In genomic region chr17:73305845-73306836, GRCh38 we compare ENCODE assay signal across 10 cellular contexts. TPM values are rescaled to one million over a fixed set of nuclear protein-coding genes. Genes with fewer than 3 reads are reported as not detected.
DNase-seq lines count a peak whose midpoint lies in the region; ATAC-seq, FAIRE-seq and TF ChIP-seq lines count a peak whose summit lies in the region.
"Had no signal": no experiment of that assay in that cellular context is flagged by ENCODE, and none has a peak within 500 bp of the region (broad histone marks: within the 10 kb centered on the region; RNA-seq: fewer than 3 reads in every experiment).

No MANE protein-coding gene starts in this region.

- H3K4me1 ChIP-seq in HEK293 (ENCODE audit: control insufficient read depth, insufficient read depth, low read length) (peaks cover 34% of the 10 kb centered on the region), GM12878 (ENCODE audit: control insufficient read depth, insufficient read depth, low read length) (peaks cover 5% of the 10 kb centered on the region; the same call in 1 of the 2 replicates), left lung (peaks cover 54 to 88% of the 10 kb centered on the region in 2 donors), stomach (peaks cover 59 to 92% (median 85%) of the 10 kb centered on the region in 4 donors)

- ATAC-seq in GM12878 (no peak), left lung (no peak), GM21576 (IDR thresholded peaks at IDR 0.05; ENCODE audit: unreplicated experiment) (no peak)

- BruUV-seq in GM12878 (replicated peaks; lab: Mats Ljungman, UMichigan): no TSS peak

- no peak for TF ChIP-seq EP300 in GM12878 (IDR thresholded peaks at IDR 0.05; ENCODE audit: borderline replicate concordance in 1 of 2, control insufficient read depth in 1 of 2, low read depth in 2 of 2, low read length in 2 of 2)
- TF ChIP-seq EP300 in stomach (IDR thresholded peaks at IDR 0.05): no peak

- CTCF ChIA-PET in HEK293 (lab: Yijun Ruan, JAX) (interaction anchor here (0.5 to 7.7 kb wide), 9 partner anchors 14 to 404 kb away, joined by 3 to 50 read pairs (median 3); partner anchors contain the start of gene CPSF4L), GM12878 (lab: Yijun Ruan, JAX) (no interaction called here), GM10248 (lab: Yijun Ruan, JAX) (interaction anchor here (1.0 to 1.5 kb wide), 2 partner anchors 64 to 65 kb away, joined by 3 to 6 read pairs; no protein-coding TSS in a partner anchor)

- H2AFZ ChIP-seq in GM12878 (ENCODE audit: control insufficient read depth, low read depth, low read length): no peak overlapping the region

- H3K4me2 ChIP-seq in GM12878 (ENCODE audit: control insufficient read depth, insufficient read depth): peak overlapping the region; percentile 56

- peaks cover 0 to 6% of the 10 kb centered on the region in 2 experiments; a peak in 1 of 3 replicates for H3K36me3 ChIP-seq in HEK293 (ENCODE audit: control insufficient read depth in 2 of 2, insufficient read depth in 1 of 2, low read length in 2 of 2)
- no peaks in the 10 kb centered on the region for H3K36me3 ChIP-seq in GM12878 (ENCODE audit: control insufficient read depth in 2 of 2, insufficient read depth in 2 of 2, low read length in 1 of 2)
- H3K36me3 ChIP-seq in left lung: no peaks in the 10 kb centered on the region
- H3K36me3 ChIP-seq in stomach: no peaks in the 10 kb centered on the region

- POLR2A ChIA-PET in HEK293 (lab: Yijun Ruan, JAX) (interaction anchor here (0.9 to 1.3 kb wide), 2 partner anchors 27 to 53 kb away, joined by 3 read pairs; no protein-coding TSS in a partner anchor), GM12878 (lab: Charles Lee) (interaction anchor here (0.6 to 2.4 kb wide), 7 partner anchors 8 to 92 kb away, joined by 3 to 18 read pairs (median 5); no protein-coding TSS in a partner anchor), GM10248 (lab: Yijun Ruan, JAX) (interaction anchor here (0.7 kb wide), 1 partner anchor 21 kb away, joined by 3 read pairs; no protein-coding TSS in a partner anchor)

- FAIRE-seq in GM12878 (lab: Jason Lieb, UNC): no peak
- FAIRE-seq in urothelium cell line (lab: Jason Lieb, UNC): no peak

- no peaks in the 10 kb centered on the region for H3K9me3 ChIP-seq in HEK293 (ENCODE audit: control insufficient read depth, insufficient read depth, low read depth, low read length)
- H3K9me3 ChIP-seq in GM12878 (replicated peaks; ENCODE audit: control insufficient read depth, insufficient read depth, low read length): no peaks in the 10 kb centered on the region
- no peaks in the 10 kb centered on the region for H3K9me3 ChIP-seq in left lung
- no peaks in the 10 kb centered on the region for H3K9me3 ChIP-seq in stomach

- RAD21 ChIA-PET in GM12878 (lab: Charles Lee; ENCODE audit: unreplicated experiment): interaction anchor here (1.1 to 2.2 kb wide), 5 partner anchors 15 to 115 kb away, joined by 3 to 9 read pairs (median 3); no protein-coding TSS in a partner anchor

- no peak for TF ChIP-seq RAD21 in GM12878 (IDR thresholded peaks at IDR 0.05; ENCODE audit: insufficient read depth, low read depth, low read length)

- H3K27ac ChIP-seq in HEK293 (ENCODE audit: extremely low read depth, low read depth, low read length) (peak overlapping the region; percentile 72; the same call in 1 of the 2 replicates), GM12878 (ENCODE audit: control insufficient read depth, insufficient read depth) (no peak overlapping the region), left lung (peak overlapping the region; percentile 84 to 97), stomach (peak overlapping the region; percentile 80 to 100 (median 99))

- H3K4me3 ChIP-seq in HEK293 (ENCODE audit: low read depth, low read length) (no peak overlapping the region), GM12878 (peak overlapping the region; percentile 41; the same call in 1 of the 2 replicates), left lung (peak overlapping the region in 1 of 2 donors; percentile 30), stomach (peak overlapping the region; percentile 30 to 93 (median 34))

- SMC1A ChIA-PET in GM12878 (lab: Charles Lee; ENCODE audit: uncharacterized antibody, unreplicated experiment): interaction anchor here (0.8 to 2.1 kb wide), 8 partner anchors 8 to 50 kb away, joined by 3 to 6 read pairs (median 4); no protein-coding TSS in a partner anchor

- intact Hi-C loops in GM12878 (cut with micrococcal nuclease; ENCODE audit: unreplicated experiment) (no loop called here), left lung (cut with DNase I) (no loop called here), stomach (cut with DNase I; ENCODE audit: low total_unique reads) (no loop called here)

- TF ChIP-seq POLR2A in GM12878 (IDR thresholded peaks at IDR 0.05; ENCODE audit: low read depth, low read length) (no peak), stomach (IDR thresholded peaks at IDR 0.05) (no peak)

- in situ Hi-C loops in GM12878 (cut with MboI) (loop anchor here (5.0 kb wide), 1 partner anchor 34 kb away; no protein-coding TSS in a partner anchor), G401 (cut with HindIII; ENCODE audit: low sequenced_read_pairs) (no loop called here)

- peaks cover 24% of the 10 kb centered on the region for H3K79me2 ChIP-seq in GM12878 (ENCODE audit: control insufficient read depth, insufficient read depth, low read length)

- 74% methylated on average over 11 of the region's 11 CpGs for WGBS in GM12878 (ENCODE audit: insufficient coverage, insufficient replicate concordance, low lambda C conversion rate, missing lambda C conversion rate)
- WGBS in stomach, 5 donors: 41 to 49% (median 42%) methylated on average over 11 of the region's 11 CpGs

- no peak for DNase-seq in GM12878 (ENCODE audit: low read depth, low spot score)
- DNase-seq in left lung: no peak
- no peak for DNase-seq in stomach
- no peak for DNase-seq in GM10248 (ENCODE audit: extremely low spot score)
- no peak for DNase-seq in G401 (ENCODE audit: low spot score)
- DNase-seq in urothelium cell line (ENCODE audit: low spot score): no peak
- DNase-seq: activated CD4-positive, alpha-beta T cell treated with anti-CD3 and anti-CD28 coated beads, Interleukin-2, amount 10 ng/mL, durations not matched to agents 7 days and 5 days had no signal

- no peaks in the 10 kb centered on the region for H4K20me1 ChIP-seq in GM12878 (ENCODE audit: control insufficient read depth, insufficient read depth)

- no peak overlapping the region for H3K9ac ChIP-seq in GM12878 (ENCODE audit: control insufficient read depth, insufficient read depth, low read length)

- no peak for TF ChIP-seq CTCF in HEK293 (tag by site-specific recombination; IDR thresholded peaks at IDR 0.05)
- TF ChIP-seq CTCF in GM12878 (IDR thresholded peaks at IDR 0.05 in 2 of 3, conservative IDR thresholded peaks at IDR 0.05 in 1 of 3; ENCODE audit: control insufficient read depth in 2 of 3, extremely low read depth in 1 of 3, insufficient read depth in 1 of 3, low read depth in 3 of 3, low read length in 3 of 3): no peak
- no peak for TF ChIP-seq CTCF in left lung (IDR thresholded peaks at IDR 0.05)
- TF ChIP-seq CTCF in stomach (IDR thresholded peaks at IDR 0.05): no peak
- TF ChIP-seq CTCF in GM10248 (IDR thresholded peaks at IDR 0.05; ENCODE audit: control extremely low read depth, extremely low read depth, low read depth, missing control alignments): no peak

- no peaks in the 10 kb centered on the region for H3K27me3 ChIP-seq in GM12878 (replicated peaks in 1 of 2; ENCODE audit: control insufficient read depth in 2 of 2, insufficient read depth in 2 of 2, low read length in 1 of 2)
- H3K27me3 ChIP-seq in left lung: no peaks in the 10 kb centered on the region
- no peaks in the 10 kb centered on the region for H3K27me3 ChIP-seq in stomach

TF ChIP-seq in GM12878, 131 proteins besides CTCF, POLR2A, EP300 and RAD21 (continues in another document):
- no peak for TF ChIP-seq RFX5 (IDR thresholded peaks at IDR 0.05; ENCODE audit: low read depth, low read length)

RNA-seq across cellular contexts. Expression of gene CDC42EP4, which starts 5.7 kb away (rescaled TPM):
- total RNA-seq in GM12878 (2013; cell fraction: nucleolus; rRNA removed): 31.6 and 35.8 TPM in 2 replicates
- total RNA-seq in GM12878 (2014; rRNA removed) (2.7 and 3.1 TPM in 2 replicates), GM12878 (2014; rRNA removed; fragmentation: Illumina TruSeq; extraction: Trizol) (0.97 and 1.3 TPM in 2 replicates), GM12878 (2021) (3.0 and 3.5 TPM in 2 replicates), left lung (10 to 100 TPM; 30.2 to 48.6 TPM), stomach (10 to 100 TPM; 44.6 to 93.3 (median 68.9) TPM)
- 0.71 TPM for polyA plus RNA-seq in GM12878 (2011; ENCODE audit: low read depth)
- polyA plus RNA-seq in GM12878 (2011; rRNA removed) (5.9 and 7.1 TPM in 2 replicates), GM12878 (2014; fragmentation: Illumina TruSeq; extraction: Trizol) (1.4 TPM in 2 replicates), GM12878 (2014; fragmentation: Nextera tagmentation; extraction: Ambion mirVana) (under 1 TPM; 0.05 to 0.20 TPM), GM12878 (2014; rRNA removed) (2.5 and 2.8 TPM in 2 replicates), GM12878 (2016; fragmentation: Nextera tagmentation; extraction: Ambion mirVana) (1 to 10 TPM; 3.7 to 3.8 TPM), stomach (10 to 100 TPM; 23.2 to 38.3 (median 25.7) TPM)
- 8.1 and 10.0 TPM in 2 replicates for polyA plus RNA-seq in GM12878 (2011; cell fraction: cytosol; rRNA removed)
- polyA plus RNA-seq in GM12878 (2011; cell fraction: nucleus; rRNA removed): 11.7 and 13.6 TPM in 2 replicates
- 1.1 and 2.5 TPM in 2 replicates for polyA plus RNA-seq in GM12878 (2012)
- 9.4 and 26.8 TPM in 2 replicates for polyA minus RNA-seq in GM12878 (2011; rRNA and poly(A)+ RNA removed)
- 6.2 and 7.5 TPM in 2 replicates for polyA minus RNA-seq in GM12878 (2011; cell fraction: cytosol; rRNA and poly(A)+ RNA removed)
- 13.8 and 28.0 TPM in 2 replicates for polyA minus RNA-seq in GM12878 (2011; cell fraction: nucleus; rRNA and poly(A)+ RNA removed)
- total RNA-seq in G401 (2014; rRNA removed; shearing (Covaris generic)): 66.1 and 79.4 TPM in 2 replicates

RNA-seq across cellular contexts. Expression of gene CPSF4L, which starts 44.5 kb away (rescaled TPM):
- total RNA-seq in GM12878 (2013; cell fraction: nucleolus; rRNA removed): not detected in 2 replicates
- not detected in 2 replicates for total RNA-seq in GM12878 (2014; rRNA removed)
- total RNA-seq in GM12878 (2014; rRNA removed; fragmentation: Illumina TruSeq; extraction: Trizol): not detected in 2 replicates
- not detected in 2 replicates for total RNA-seq in GM12878 (2021)
- not detected for polyA plus RNA-seq in GM12878 (2011; ENCODE audit: low read depth)
- polyA plus RNA-seq in GM12878 (2011; rRNA removed): not detected in 2 replicates
- polyA plus RNA-seq in GM12878 (2011; cell fraction: cytosol; rRNA removed): 0.15 TPM in 1 of 2 replicates, not detected in the other
- polyA plus RNA-seq in GM12878 (2011; cell fraction: nucleus; rRNA removed): not detected in 2 replicates
- polyA plus RNA-seq in GM12878 (2012): not detected in 2 replicates
- polyA plus RNA-seq in GM12878 (2014; fragmentation: Illumina TruSeq; extraction: Trizol): not detected in 2 replicates
- not detected for polyA plus RNA-seq in GM12878 (2014; fragmentation: Nextera tagmentation; extraction: Ambion mirVana)
- not detected in 2 replicates for polyA plus RNA-seq in GM12878 (2014; rRNA removed)
- polyA plus RNA-seq in GM12878 (2016; fragmentation: Nextera tagmentation; extraction: Ambion mirVana): not detected
- not detected in 2 replicates for polyA minus RNA-seq in GM12878 (2011; rRNA and poly(A)+ RNA removed)
- not detected in 2 replicates for polyA minus RNA-seq in GM12878 (2011; cell fraction: cytosol; rRNA and poly(A)+ RNA removed)
- polyA minus RNA-seq in GM12878 (2011; cell fraction: nucleus; rRNA and poly(A)+ RNA removed): not detected in 2 replicates
- total RNA-seq in left lung: not detected
- not detected for total RNA-seq in stomach
- not detected for polyA plus RNA-seq in stomach
- 0.14 TPM in 1 of 2 replicates, not detected in the other for total RNA-seq in G401 (2014; rRNA removed; shearing (Covaris generic))
- total RNA-seq: activated CD4-positive, alpha-beta T cell treated with anti-CD3 and anti-CD28 coated beads, Interleukin-2, amount 10 ng/mL, durations not matched to agents 7 days and 5 days; LHCN-M2 had no signal
